ENCODE assay signal across 1 cellular context in the genomic region with DNA sequence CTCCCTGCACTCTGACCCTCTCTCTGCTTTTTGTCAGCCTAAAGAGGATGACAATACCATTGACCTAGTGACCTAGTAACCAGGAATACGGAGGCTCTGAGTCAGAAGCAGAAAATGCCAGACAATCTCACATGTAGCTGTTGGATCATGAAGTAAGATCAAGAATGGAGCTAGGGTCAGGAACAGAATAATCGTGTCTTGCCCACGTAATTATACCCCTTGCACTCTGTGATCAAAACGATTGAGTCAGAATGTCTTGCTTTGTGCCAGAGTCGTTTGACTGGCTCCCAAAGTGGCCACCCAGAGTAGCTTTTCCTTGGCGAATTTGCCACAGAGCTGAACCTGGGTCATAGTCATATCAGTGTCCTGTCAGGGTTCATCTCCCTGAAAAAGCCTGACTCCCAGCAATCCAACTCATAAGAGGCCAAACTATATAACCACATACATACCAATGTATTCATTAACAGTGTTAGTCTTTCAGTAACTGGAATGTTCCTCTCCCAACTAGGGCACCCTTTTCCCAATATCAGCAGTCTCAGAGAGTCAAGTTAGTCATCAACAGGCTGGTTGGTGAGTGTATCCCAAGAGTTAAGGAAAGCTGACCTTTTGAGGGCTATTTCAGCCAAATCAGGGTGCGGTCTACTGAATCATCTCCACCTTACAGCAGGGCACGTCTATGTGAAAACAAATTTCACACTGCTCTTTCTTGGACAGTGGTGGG.
TF ChIP-seq lines count a peak whose summit lies in the region.

No MANE protein-coding gene starts in this region.

TF ChIP-seq in SK-N-SH, 30 proteins besides CTCF, POLR2A, EP300 and RAD21:
- TF ChIP-seq FOSL2 (IDR thresholded peaks at IDR 0.05; ENCODE audit: borderline replicate concordance, low read depth): peak; percentile 65; the same call in 1 of the 2 replicates
- TF ChIP-seq JUND (IDR thresholded peaks at IDR 0.05): peak; percentile 31
- no peak; the same call in 1 of the 2 replicates for TF ChIP-seq MEF2A (IDR thresholded peaks at IDR 0.05; ENCODE audit: borderline replicate concordance, low read depth)
- TF ChIP-seq TCF12 (IDR thresholded peaks at IDR 0.05): peak; percentile 75
- TF ChIP-seq RXRA (IDR thresholded peaks at IDR 0.05; ENCODE audit: borderline replicate concordance, low read depth): peak; percentile 89
- TF ChIP-seq CHD2 (IDR thresholded peaks at IDR 0.05; ENCODE audit: low read length, partially characterized antibody): no peak
- no peak for TF ChIP-seq GATA2 (CRISPR knock-in tag; IDR thresholded peaks at IDR 0.05)
- TF ChIP-seq ELF1 (IDR thresholded peaks at IDR 0.05): no peak
- no peak for TF ChIP-seq FOXJ3 (CRISPR knock-in tag; IDR thresholded peaks at IDR 0.05)
- no peak for TF ChIP-seq NRF1 (IDR thresholded peaks at IDR 0.05; ENCODE audit: low read depth, low read length)
- no peak for TF ChIP-seq USF1 (IDR thresholded peaks at IDR 0.05; ENCODE audit: borderline replicate concordance, low read depth)
- peak; percentile 16; the same call in 1 of the 2 replicates for TF ChIP-seq NFIC (IDR thresholded peaks at IDR 0.05; ENCODE audit: borderline replicate concordance)
- TF ChIP-seq MAX (IDR thresholded peaks at IDR 0.05; ENCODE audit: low read depth): no peak
- TF ChIP-seq FOXM1 (IDR thresholded peaks at IDR 0.05; ENCODE audit: low read depth): no peak
- TF ChIP-seq, protein P1, sequence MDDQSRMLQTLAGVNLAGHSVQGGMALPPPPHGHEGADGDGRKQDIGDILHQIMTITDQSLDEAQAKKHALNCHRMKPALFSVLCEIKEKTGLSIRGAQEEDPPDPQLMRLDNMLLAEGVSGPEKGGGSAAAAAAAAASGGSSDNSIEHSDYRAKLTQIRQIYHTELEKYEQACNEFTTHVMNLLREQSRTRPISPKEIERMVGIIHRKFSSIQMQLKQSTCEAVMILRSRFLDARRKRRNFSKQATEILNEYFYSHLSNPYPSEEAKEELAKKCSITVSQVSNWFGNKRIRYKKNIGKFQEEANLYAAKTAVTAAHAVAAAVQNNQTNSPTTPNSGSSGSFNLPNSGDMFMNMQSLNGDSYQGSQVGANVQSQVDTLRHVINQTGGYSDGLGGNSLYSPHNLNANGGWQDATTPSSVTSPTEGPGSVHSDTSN (IDR thresholded peaks at IDR 0.05): peak; percentile 36; the same call in 1 of the 2 replicates
